11 cellular contexts compared by ENCODE assay signal in the genomic region with DNA sequence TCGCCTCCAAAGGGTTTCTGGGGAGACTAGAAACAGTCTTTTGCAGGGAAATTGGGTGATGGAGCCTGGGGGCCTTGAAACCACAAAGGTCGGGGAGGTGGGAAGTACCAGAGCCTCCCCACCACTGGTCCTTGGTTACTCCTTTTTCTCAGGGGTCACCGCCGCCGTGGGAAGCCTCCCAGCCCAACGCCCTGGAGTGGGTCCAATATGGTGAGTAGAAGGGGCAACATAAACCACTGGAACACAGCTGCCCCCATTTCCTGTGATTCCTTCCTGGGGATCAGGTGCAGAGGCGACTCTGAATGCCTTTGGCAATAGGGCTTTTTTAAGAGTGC. TPM values are rescaled to one million over a fixed set of nuclear protein-coding genes. Genes with fewer than 3 reads are reported as not detected.
DNase-seq lines count a peak whose midpoint lies in the region; ATAC-seq and TF ChIP-seq lines count a peak whose summit lies in the region.
"Had no signal": no experiment of that assay in that cellular context is flagged by ENCODE, and none has a peak within 500 bp of the region (broad histone marks: within the 10 kb centered on the region; RNA-seq: fewer than 3 reads in every experiment).

No MANE protein-coding gene starts in this region.

- no peak overlapping the region for H3K4me3 ChIP-seq in OCI-LY1 (ENCODE audit: low read depth, low read length, poor library complexity, severe bottlenecking)

- CTCF ChIA-PET in activated CD8-positive, alpha-beta memory T cell treated with anti-CD3 and anti-CD28 coated beads, Interleukin-2, amount 10 ng/mL, durations not matched to agents 7 days and 5 days (lab: Charles Lee): interaction anchor here (0.6 to 2.7 kb wide), 26 partner anchors 9 to 378 kb away, joined by 3 to 20 read pairs (median 4); partner anchors contain the start of genes CCDC61, FOXA3, MYPOP and NANOS2

- H2AFZ ChIP-seq in OCI-LY1 (ENCODE audit: low read length): no peak overlapping the region

- H3K4me3 Mint-ChIP-seq in activated CD8-positive, alpha-beta memory T cell treated with anti-CD3 and anti-CD28 coated beads, Interleukin-2, amount 10 ng/mL, durations not matched to agents 7 days and 5 days: peak overlapping the region; percentile 78
- peak overlapping the region; percentile 69 for H3K4me3 Mint-ChIP-seq in endothelial cell (ENCODE audit: unreplicated experiment)
- H3K4me3 Mint-ChIP-seq in stimulated activated effector memory CD8-positive, alpha-beta T cell treated with anti-CD3 and anti-CD28 coated beads, Interleukin-12 subunit alpha, Interleukin-12 subunit beta, amount 100 ng/mL, for 72 hours: peak overlapping the region; percentile 89

- DNase-seq in activated CD8-positive, alpha-beta memory T cell treated with anti-CD3 and anti-CD28 coated beads, Interleukin-2, amount 10 ng/mL, durations not matched to agents 7 days and 5 days: no peak
- DNase-seq in activated CD8-positive, alpha-beta memory T cell treated with anti-CD3 and anti-CD28 coated beads, Interleukin-2, amount 50 U/mL, for 48 hours: no peak
- DNase-seq in endothelial cell (ENCODE audit: low spot score): no peak
- no peak for DNase-seq in stimulated activated effector memory CD8-positive, alpha-beta T cell treated with anti-CD3 and anti-CD28 coated beads, Interleukin-12 subunit alpha, Interleukin-12 subunit beta, amount 100 ng/mL, for 72 hours (ENCODE audit: low spot score in 2 of 2)
- no peak for DNase-seq in Ammon's horn (ENCODE audit: low spot score)
- DNase-seq in GM13976 (ENCODE audit: low spot score): no peak
- DNase-seq in DMS153 treated with DMSO at 0.1 percent for 48 hours (lab: John Stamatoyannopoulos, UW; ENCODE audit: unreplicated experiment): no peak

- no peaks in the 10 kb centered on the region for H3K79me2 ChIP-seq in OCI-LY1 (ENCODE audit: insufficient read depth, low read length)

- TF ChIP-seq CTCF in OCI-LY1 (IDR thresholded peaks at IDR 0.05; ENCODE audit: low read length): peak; percentile 28; the same call in 1 of the 2 replicates
- peak; percentile 21 for TF ChIP-seq CTCF in endothelial cell (IDR thresholded peaks at IDR 0.05; ENCODE audit: unreplicated experiment)
- no peak for TF ChIP-seq CTCF in GM13976 (IDR thresholded peaks at IDR 0.05; ENCODE audit: borderline replicate concordance, control extremely low read depth, extremely low read depth, insufficient read depth, missing control alignments)

- no peak overlapping the region for H3K4me2 ChIP-seq in OCI-LY1 (ENCODE audit: low read length)

- in situ Hi-C loops in GM13976 (cut with MboI; ENCODE audit: low sequenced_read_pairs, unreplicated experiment): no loop called here

- no peak overlapping the region for H3K27ac Mint-ChIP-seq in activated CD8-positive, alpha-beta memory T cell treated with anti-CD3 and anti-CD28 coated beads, Interleukin-2, amount 10 ng/mL, durations not matched to agents 7 days and 5 days
- H3K27ac Mint-ChIP-seq in endothelial cell (ENCODE audit: unreplicated experiment): no peak overlapping the region
- H3K27ac Mint-ChIP-seq in stimulated activated effector memory CD8-positive, alpha-beta T cell treated with anti-CD3 and anti-CD28 coated beads, Interleukin-12 subunit alpha, Interleukin-12 subunit beta, amount 100 ng/mL, for 72 hours: no peak overlapping the region

- H3K36me3 Mint-ChIP-seq in activated CD8-positive, alpha-beta memory T cell treated with anti-CD3 and anti-CD28 coated beads, Interleukin-2, amount 10 ng/mL, durations not matched to agents 7 days and 5 days: peaks cover 8% of the 10 kb centered on the region
- H3K36me3 Mint-ChIP-seq in endothelial cell (ENCODE audit: low read depth, unreplicated experiment): peaks cover 3% of the 10 kb centered on the region
- peaks cover 7% of the 10 kb centered on the region for H3K36me3 Mint-ChIP-seq in stimulated activated effector memory CD8-positive, alpha-beta T cell treated with anti-CD3 and anti-CD28 coated beads, Interleukin-12 subunit alpha, Interleukin-12 subunit beta, amount 100 ng/mL, for 72 hours
- H3K36me3 Mint-ChIP-seq: WTC11 had no signal

- H3K27me3 ChIP-seq in OCI-LY1 (ENCODE audit: insufficient read depth, low read length): no peaks in the 10 kb centered on the region

- H3K9ac ChIP-seq in OCI-LY1 (ENCODE audit: low read length): no peak overlapping the region

- peak; percentile 4 for ATAC-seq in activated CD8-positive, alpha-beta memory T cell treated with anti-CD3 and anti-CD28 coated beads, Interleukin-2, amount 10 ng/mL, durations not matched to agents 7 days and 5 days
- ATAC-seq in stimulated activated effector memory CD8-positive, alpha-beta T cell treated with anti-CD3 and anti-CD28 coated beads, Interleukin-12 subunit alpha, Interleukin-12 subunit beta, amount 100 ng/mL, for 72 hours: no peak

- 0 out of 2 replicates have a peak, but pooled peaks cover 4% of the 10 kb centered on the region for H3F3A ChIP-seq in OCI-LY1 (ENCODE audit: insufficient read depth, low read length)

- peaks cover 8% of the 10 kb centered on the region; the same call in 1 of the 2 replicates for H3K36me3 ChIP-seq in OCI-LY1 (ENCODE audit: insufficient read depth, low read length)

- no peak overlapping the region for H3K27ac ChIP-seq in OCI-LY1 (ENCODE audit: low read depth, low read length, poor library complexity, severe bottlenecking)

- H3K9me2 ChIP-seq in OCI-LY1 (ENCODE audit: low read depth, low read length): no peaks in the 10 kb centered on the region

- peaks cover 14% of the 10 kb centered on the region for H3K27me3 Mint-ChIP-seq in activated CD8-positive, alpha-beta memory T cell treated with anti-CD3 and anti-CD28 coated beads, Interleukin-2, amount 10 ng/mL, durations not matched to agents 7 days and 5 days
- peaks cover 20% of the 10 kb centered on the region for H3K27me3 Mint-ChIP-seq in endothelial cell (ENCODE audit: unreplicated experiment)

- H3K4me1 Mint-ChIP-seq in activated CD8-positive, alpha-beta memory T cell treated with anti-CD3 and anti-CD28 coated beads, Interleukin-2, amount 10 ng/mL, durations not matched to agents 7 days and 5 days: peaks cover 15% of the 10 kb centered on the region
- peaks cover 11% of the 10 kb centered on the region for H3K4me1 Mint-ChIP-seq in endothelial cell (ENCODE audit: unreplicated experiment)
- peaks cover 24% of the 10 kb centered on the region for H3K4me1 Mint-ChIP-seq in stimulated activated effector memory CD8-positive, alpha-beta T cell treated with anti-CD3 and anti-CD28 coated beads, Interleukin-12 subunit alpha, Interleukin-12 subunit beta, amount 100 ng/mL, for 72 hours

- H3K9me3 ChIP-seq in OCI-LY1 (ENCODE audit: low read length): no peaks in the 10 kb centered on the region

- H4K20me1 ChIP-seq in OCI-LY1 (ENCODE audit: insufficient read depth, low read length): no peaks in the 10 kb centered on the region

- peaks cover 6% of the 10 kb centered on the region for H3K4me1 ChIP-seq in OCI-LY1 (ENCODE audit: insufficient read depth, low read length, severe bottlenecking)

- no peaks in the 10 kb centered on the region for H3K9me3 Mint-ChIP-seq in activated CD8-positive, alpha-beta memory T cell treated with anti-CD3 and anti-CD28 coated beads, Interleukin-2, amount 10 ng/mL, durations not matched to agents 7 days and 5 days (ENCODE audit: low read depth)
- no peaks in the 10 kb centered on the region for H3K9me3 Mint-ChIP-seq in endothelial cell (ENCODE audit: unreplicated experiment)
- H3K9me3 Mint-ChIP-seq in stimulated activated effector memory CD8-positive, alpha-beta T cell treated with anti-CD3 and anti-CD28 coated beads, Interleukin-12 subunit alpha, Interleukin-12 subunit beta, amount 100 ng/mL, for 72 hours: no peaks in the 10 kb centered on the region
- H3K9me3 Mint-ChIP-seq: activated naive CD4-positive, alpha-beta T cell treated with anti-CD3 and anti-CD28 coated beads, Interleukin-2, amount 50 U/mL, for 72 hours; WTC11 had no signal

RNA-seq across cellular contexts. Expression of gene PGLYRP1, which starts 5.8 kb away (rescaled TPM):
- not detected for total RNA-seq in activated CD8-positive, alpha-beta memory T cell treated with anti-CD3 and anti-CD28 coated beads, Interleukin-2, amount 10 ng/mL, durations not matched to agents 7 days and 5 days
- total RNA-seq in endothelial cell (ENCODE audit: unreplicated experiment): 0.54 TPM
- total RNA-seq: activated naive CD4-positive, alpha-beta T cell treated with anti-CD3 and anti-CD28 coated beads, Interleukin-2, amount 50 U/mL, for 72 hours; RPMI7951; WTC11 had no signal

RNA-seq across cellular contexts. Expression of gene CCDC61, which starts 21.8 kb away (rescaled TPM):
- 10 to 100 TPM; 24.4 to 35.1 TPM for total RNA-seq in activated CD8-positive, alpha-beta memory T cell treated with anti-CD3 and anti-CD28 coated beads, Interleukin-2, amount 10 ng/mL, durations not matched to agents 7 days and 5 days
- total RNA-seq in endothelial cell (ENCODE audit: unreplicated experiment): 9.5 TPM

RNA-seq across cellular contexts. Expression of gene IGFL4, which starts 23.7 kb away (rescaled TPM):
- not detected for total RNA-seq in activated CD8-positive, alpha-beta memory T cell treated with anti-CD3 and anti-CD28 coated beads, Interleukin-2, amount 10 ng/mL, durations not matched to agents 7 days and 5 days
- total RNA-seq in endothelial cell (ENCODE audit: unreplicated experiment): not detected
- total RNA-seq: activated naive CD4-positive, alpha-beta T cell treated with anti-CD3 and anti-CD28 coated beads, Interleukin-2, amount 50 U/mL, for 72 hours; RPMI7951 had no signal

RNA-seq across cellular contexts. Expression of gene NOVA2, which starts 43.4 kb away (rescaled TPM):
- under 1 TPM; 0.02 to 0.18 TPM for total RNA-seq in activated CD8-positive, alpha-beta memory T cell treated with anti-CD3 and anti-CD28 coated beads, Interleukin-2, amount 10 ng/mL, durations not matched to agents 7 days and 5 days
- total RNA-seq in endothelial cell (ENCODE audit: unreplicated experiment): 86.0 TPM
- total RNA-seq: RPMI7951 had no signal
